19 cellular contexts compared by ENCODE assay signal in the genomic region with DNA sequence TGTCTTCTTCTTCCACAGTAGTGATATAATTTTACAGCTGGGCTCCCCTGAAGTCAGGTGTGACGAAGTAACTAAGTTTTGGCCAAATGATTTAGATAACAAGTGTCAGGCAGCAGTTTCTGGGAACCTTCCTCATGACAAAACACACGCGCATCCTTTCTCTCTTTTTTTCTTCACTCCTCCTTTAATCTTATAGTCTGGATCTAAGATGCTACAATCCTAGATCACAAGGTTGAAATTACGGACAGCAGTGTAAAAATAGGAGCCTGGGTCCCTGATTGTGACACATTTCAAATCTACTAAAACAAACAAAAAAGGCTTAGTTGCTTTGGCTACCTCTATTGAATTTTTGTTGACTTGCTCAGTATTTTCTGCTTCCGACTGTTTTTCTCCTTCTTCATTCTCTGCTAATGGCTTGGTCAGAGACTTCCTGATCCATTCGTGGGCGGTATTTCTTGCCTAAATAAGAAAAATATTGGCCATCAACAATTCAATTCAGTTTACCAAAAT. TPM values are rescaled to one million over a fixed set of nuclear protein-coding genes. Genes with fewer than 3 reads are reported as not detected.
DNase-seq lines count a peak whose midpoint lies in the region; ATAC-seq lines count a peak whose summit lies in the region.
"Had no signal": no experiment of that assay in that cellular context is flagged by ENCODE, and none has a peak within 500 bp of the region (broad histone marks: within the 10 kb centered on the region; RNA-seq: fewer than 3 reads in every experiment).

No MANE protein-coding gene starts in this region.

- H3K4me3 ChIP-seq in muscle layer of duodenum (ENCODE audit: low read depth in 1 of 2, low read length in 2 of 2) (no peak overlapping the region), subcutaneous abdominal adipose tissue (ENCODE audit: low read depth in 1 of 5, low read length in 5 of 5) (no peak overlapping the region)
- H3K4me3 ChIP-seq: Peyer's patch had no signal

- peaks cover 0 to 5% of the 10 kb centered on the region in 2 donors for H3K4me1 ChIP-seq in muscle layer of duodenum (ENCODE audit: control insufficient read depth in 1 of 2, insufficient read depth in 2 of 2, low read length in 2 of 2)
- peaks cover 0 to 14% (median 0%) of the 10 kb centered on the region in 5 donors for H3K4me1 ChIP-seq in subcutaneous abdominal adipose tissue (ENCODE audit: control insufficient read depth in 5 of 5, insufficient read depth in 5 of 5, low read length in 5 of 5)
- H3K4me1 ChIP-seq: Peyer's patch had no signal

- H3K9me3 ChIP-seq in muscle layer of duodenum (ENCODE audit: control insufficient read depth in 1 of 2, low read length in 2 of 2) (no peaks in the 10 kb centered on the region), subcutaneous abdominal adipose tissue (ENCODE audit: control insufficient read depth in 5 of 5, low read length in 5 of 5) (no peaks in the 10 kb centered on the region)
- H3K9me3 ChIP-seq: Peyer's patch had no signal

- intact Hi-C loops in Right ventricle myocardium superior (cut with DNase I): no loop called here

- peak; percentile 23 to 31 for DNase-seq in dermis microvascular lymphatic vessel endothelial cell (ENCODE audit: low read depth in 2 of 2)
- no peak for DNase-seq in Right ventricle myocardium superior
- DNase-seq: activated CD4-positive, alpha-beta T cell treated with anti-CD3 and anti-CD28 coated beads for 48 hours; activated naive CD4-positive, alpha-beta T cell treated with anti-CD3 and anti-CD28 coated beads, Interleukin-2, amount 50 U/mL, for 16 hours; activated T-cell treated with anti-CD3 and anti-CD28 coated beads, Interleukin-2, amount 50 U/mL, for 72 hours; effector memory CD4-positive, alpha-beta T cell; KG1; NCI-H146; NCI-H524 treated with DMSO at 0.1 percent for 48 hours; Peyer's patch; T-helper 2 cell had no signal

- H3K36me3 ChIP-seq in muscle layer of duodenum (ENCODE audit: control insufficient read depth in 1 of 2, insufficient read depth in 2 of 2, low read length in 2 of 2) (peaks cover 7 to 9% of the 10 kb centered on the region in 2 donors), subcutaneous abdominal adipose tissue (ENCODE audit: control insufficient read depth in 5 of 5, insufficient read depth in 5 of 5, low read length in 5 of 5) (peaks cover 5 to 42% (median 26%) of the 10 kb centered on the region in 5 donors)

- peak overlapping the region; percentile 69 for H3K27ac ChIP-seq in muscle layer of duodenum (ENCODE audit: low read length)
- H3K27ac ChIP-seq in subcutaneous abdominal adipose tissue (ENCODE audit: low read depth, low read length): peak overlapping the region; percentile 49
- H3K27ac ChIP-seq: C4-2B had no signal

- H3K9ac ChIP-seq in subcutaneous abdominal adipose tissue (ENCODE audit: low read length in 5 of 5): no peak overlapping the region

- H3K27me3 ChIP-seq in muscle layer of duodenum (ENCODE audit: low read depth, low read length) (no peaks in the 10 kb centered on the region), subcutaneous abdominal adipose tissue (ENCODE audit: control insufficient read depth in 5 of 5, insufficient read depth in 4 of 5, low read length in 5 of 5) (no peaks in the 10 kb centered on the region)
- H3K27me3 ChIP-seq: Peyer's patch had no signal

- ATAC-seq in Right ventricle myocardium superior (ENCODE audit: poor library complexity) (peak; percentile 38), HG03442 (IDR thresholded peaks at IDR 0.05; ENCODE audit: unreplicated experiment) (no peak), GM18907 (IDR thresholded peaks at IDR 0.05; ENCODE audit: unreplicated experiment) (no peak), GM19023 (IDR thresholded peaks at IDR 0.05; ENCODE audit: unreplicated experiment) (no peak), HG03025 (IDR thresholded peaks at IDR 0.05; ENCODE audit: low FRiP score, unreplicated experiment) (no peak)
- ATAC-seq: activated T-cell treated with anti-CD3 and anti-CD28 coated beads, Interleukin-2, amount 50 U/mL, for 72 hours; HCT116 had no signal

RNA-seq across cellular contexts. Expression of gene FAM114A2, which starts 36.1 kb away (rescaled TPM):
- total RNA-seq in dermis microvascular lymphatic vessel endothelial cell: 21.5 and 21.8 TPM in 2 replicates
- total RNA-seq in Right ventricle myocardium superior: 29.6 TPM

RNA-seq across cellular contexts. Expression of gene MFAP3, which starts 36.2 kb away (rescaled TPM):
- total RNA-seq in dermis microvascular lymphatic vessel endothelial cell: 113 and 138 TPM in 2 replicates
- 27.2 TPM for total RNA-seq in Right ventricle myocardium superior
